In genomic region chr10:74738985-74739567, GRCh38 we compare ENCODE assay signal across 8 cellular contexts.
A peak's percentile ranks its signal among the peaks of the same experiment; 100 is the strongest.
DNase-seq lines count a peak whose midpoint lies in the region; ATAC-seq, FAIRE-seq and TF ChIP-seq lines count a peak whose summit lies in the region.

No MANE protein-coding gene starts in this region.

- no peak overlapping the region for H2BK15ac ChIP-seq in mesenchymal stem cell (ENCODE audit: low read depth, poor library complexity, severe bottlenecking)

- DNase-seq in GM12891 (ENCODE audit: insufficient read length, low spot score): peak; percentile 20
- DNase-seq in Jurkat, Clone E6-1 (ENCODE audit: low read depth, low spot score): peak; percentile 47
- peak; percentile 29 for DNase-seq in activated naive CD8-positive, alpha-beta T cell treated with anti-CD3 and anti-CD28 coated beads, Interleukin-2, amount 50 U/mL, for 24 hours
- peak; percentile 16 for DNase-seq in mesenchymal stem cell
- DNase-seq in tibial nerve (ENCODE audit: low spot score in 2 of 2): no peak
- no peak for DNase-seq in stimulated activated CD4-positive, alpha-beta T cell treated with anti-CD3 and anti-CD28 coated beads, Interleukin-1b, Interleukin-23, amount 100 ng/mL, for 48 hours
- DNase-seq in D721Med (ENCODE audit: insufficient read length, low spot score): no peak

- H2BK5ac ChIP-seq in mesenchymal stem cell (ENCODE audit: low read depth, low read length, poor library complexity, severe bottlenecking): no peak overlapping the region

- no peaks in the 10 kb centered on the region for H3K27me3 Mint-ChIP-seq in activated naive CD8-positive, alpha-beta T cell treated with anti-CD3 and anti-CD28 coated beads, Interleukin-2, amount 50 U/mL, for 24 hours

- H3K23ac ChIP-seq in mesenchymal stem cell (ENCODE audit: low read length in 2 of 2): no peak overlapping the region

- H3K9me3 Mint-ChIP-seq in activated naive CD8-positive, alpha-beta T cell treated with anti-CD3 and anti-CD28 coated beads, Interleukin-2, amount 50 U/mL, for 24 hours: no peaks in the 10 kb centered on the region

- 73% methylated on average over 10 of the region's 10 CpGs for WGBS in mesenchymal stem cell
- 49 to 62% methylated on average over 10 of the region's 10 CpGs for WGBS in tibial nerve, 2 donors

- TF ChIP-seq POLR2A in GM12891 (IDR thresholded peaks at IDR 0.05; ENCODE audit: low read depth, low read length) (no peak), tibial nerve (IDR thresholded peaks at IDR 0.05) (no peak)

- H4K91ac ChIP-seq in mesenchymal stem cell (ENCODE audit: low read length): no peak overlapping the region

- H3K9me3 ChIP-seq in mesenchymal stem cell (ENCODE audit: control insufficient read depth, low read length) (no peaks in the 10 kb centered on the region), tibial nerve (no peaks in the 10 kb centered on the region)

- FAIRE-seq in GM12891 (lab: Jason Lieb, UNC): peak; percentile 96
- no peak for FAIRE-seq in D721Med (lab: Jason Lieb, UNC)

- no peak overlapping the region for H3K4me3 ChIP-seq in Jurkat, Clone E6-1 (ENCODE audit: low read length)
- H3K4me3 ChIP-seq in mesenchymal stem cell (ENCODE audit: insufficient read depth in 1 of 2, low read depth in 1 of 2, low read length in 2 of 2): no peak overlapping the region
- H3K4me3 ChIP-seq in tibial nerve: no peak overlapping the region

- no peaks in the 10 kb centered on the region for H3K36me3 Mint-ChIP-seq in activated naive CD8-positive, alpha-beta T cell treated with anti-CD3 and anti-CD28 coated beads, Interleukin-2, amount 50 U/mL, for 24 hours (ENCODE audit: low read depth)

- peaks cover 16% of the 10 kb centered on the region for H3K4me1 Mint-ChIP-seq in activated naive CD8-positive, alpha-beta T cell treated with anti-CD3 and anti-CD28 coated beads, Interleukin-2, amount 50 U/mL, for 24 hours

- no peak overlapping the region for H3K4ac ChIP-seq in mesenchymal stem cell (ENCODE audit: low read depth in 1 of 2, low read length in 2 of 2)

- no peak overlapping the region for H3K9ac ChIP-seq in mesenchymal stem cell (ENCODE audit: low read length)

- peak; percentile 89 for ATAC-seq in GM21528 (IDR thresholded peaks at IDR 0.05; ENCODE audit: low FRiP score, unreplicated experiment)
- ATAC-seq in activated naive CD8-positive, alpha-beta T cell treated with anti-CD3 and anti-CD28 coated beads, Interleukin-2, amount 50 U/mL, for 24 hours: peak; percentile 75

- peak overlapping the region; percentile 73 for H3K27ac Mint-ChIP-seq in activated naive CD8-positive, alpha-beta T cell treated with anti-CD3 and anti-CD28 coated beads, Interleukin-2, amount 50 U/mL, for 24 hours

- H3K4me3 Mint-ChIP-seq in activated naive CD8-positive, alpha-beta T cell treated with anti-CD3 and anti-CD28 coated beads, Interleukin-2, amount 50 U/mL, for 24 hours: peak overlapping the region; percentile 7

- no peak for TF ChIP-seq CTCF in tibial nerve (IDR thresholded peaks at IDR 0.05)
- no peak for TF ChIP-seq CTCF in D721Med (IDR thresholded peaks at IDR 0.05; ENCODE audit: insufficient read depth, missing control alignments)

- H2AFZ ChIP-seq in mesenchymal stem cell (ENCODE audit: low read depth, low read length): peak overlapping the region; percentile 39

- no peak overlapping the region for H3K4me2 ChIP-seq in mesenchymal stem cell (ENCODE audit: low read length, poor library complexity, severe bottlenecking)

- no peaks in the 10 kb centered on the region for H3K79me1 ChIP-seq in mesenchymal stem cell (replicated peaks; ENCODE audit: low read length, poor library complexity, severe bottlenecking)

- H3K18ac ChIP-seq in mesenchymal stem cell (ENCODE audit: low read depth in 1 of 2, low read length in 2 of 2): no peak overlapping the region

- H3K14ac ChIP-seq in mesenchymal stem cell (ENCODE audit: low read length in 2 of 2): peak overlapping the region in 1 of 2 experiments; percentile 48

- no peak overlapping the region for H2BK12ac ChIP-seq in mesenchymal stem cell (ENCODE audit: low read length in 2 of 2)

- H3K36me3 ChIP-seq in mesenchymal stem cell (ENCODE audit: control insufficient read depth in 1 of 2, insufficient read depth in 2 of 2, low read depth in 1 of 2, low read length in 2 of 2) (no peaks in the 10 kb centered on the region), tibial nerve (no peaks in the 10 kb centered on the region)

- peak overlapping the region; percentile 19 for H4K8ac ChIP-seq in mesenchymal stem cell (ENCODE audit: low read length)

- TF ChIP-seq EP300 in tibial nerve (IDR thresholded peaks at IDR 0.05): no peak

- no peak overlapping the region for H2BK120ac ChIP-seq in mesenchymal stem cell (ENCODE audit: low read depth, low read length)

- H2AK5ac ChIP-seq in mesenchymal stem cell (ENCODE audit: low read length, severe bottlenecking): no peak overlapping the region

- H3K27me3 ChIP-seq in mesenchymal stem cell (ENCODE audit: control insufficient read depth in 1 of 2, insufficient read depth in 1 of 2, low read length in 2 of 2) (no peaks in the 10 kb centered on the region), tibial nerve (no peaks in the 10 kb centered on the region)

- H3K4me1 ChIP-seq in mesenchymal stem cell (ENCODE audit: control insufficient read depth, insufficient read depth, low read depth, low read length): peaks cover 3% of the 10 kb centered on the region
- H3K4me1 ChIP-seq in tibial nerve: no peaks in the 10 kb centered on the region

- H3K27ac ChIP-seq in mesenchymal stem cell (ENCODE audit: low read length, poor library complexity, severe bottlenecking): no peak overlapping the region
- H3K27ac ChIP-seq in tibial nerve: no peak overlapping the region

TF ChIP-seq in GM12891, 5 proteins besides CTCF, POLR2A, EP300 and RAD21:
- TF ChIP-seq SPI1 (IDR thresholded peaks at IDR 0.05; ENCODE audit: low read depth, low read length): peak; percentile 30; the same call in 1 of the 2 replicates
- TF ChIP-seq POU2F2 (IDR thresholded peaks at IDR 0.05; ENCODE audit: low read depth, low read length): no peak

Comparison
In these comparisons a context has a peak if more than half of its experiments do, and no peak if none do; other contexts are left out.
1. DNase-seq: peak in GM12891 (single experiment), Jurkat, Clone E6-1 (single experiment), activated naive CD8-positive, alpha-beta T cell treated with anti-CD3 and anti-CD28 coated beads, Interleukin-2, amount 50 U/mL, for 24 hours (single experiment) and mesenchymal stem cell (single experiment); none in tibial nerve (0 of 2), stimulated activated CD4-positive, alpha-beta T cell treated with anti-CD3 and anti-CD28 coated beads, Interleukin-1b, Interleukin-23, amount 100 ng/mL, for 48 hours (single experiment) and D721Med (single experiment).